In genomic region chr20:49405062-49405683, GRCh38 we compare ENCODE assay signal across 28 cellular contexts.
DNase-seq lines count a peak whose midpoint lies in the region; ATAC-seq and TF ChIP-seq lines count a peak whose summit lies in the region.
"Had no signal": no experiment of that assay in that cellular context is flagged by ENCODE, and none has a peak within 500 bp of the region (broad histone marks: within the 10 kb centered on the region; RNA-seq: fewer than 3 reads in every experiment).

No MANE protein-coding gene starts in this region.

- peaks cover 6% of the 10 kb centered on the region for H3K27me3 ChIP-seq in osteoblast (ENCODE audit: insufficient read depth, low read length)
- H3K27me3 ChIP-seq: right lobe of liver, suprapubic skin had no signal

- H3K27ac ChIP-seq in osteoblast (ENCODE audit: low read depth, low read length): no peak overlapping the region
- H3K27ac ChIP-seq: esophagus squamous epithelium, HL-60, right lobe of liver, suprapubic skin had no signal

- no peaks in the 10 kb centered on the region for H3K36me3 ChIP-seq in osteoblast (ENCODE audit: insufficient read depth, low read length)
- H3K36me3 ChIP-seq: esophagus squamous epithelium, right lobe of liver, suprapubic skin had no signal

- H2AFZ ChIP-seq in osteoblast (ENCODE audit: low read length): no peak overlapping the region
- H2AFZ ChIP-seq: GM23338 had no signal

- no peaks in the 10 kb centered on the region for H3K9me3 ChIP-seq in osteoblast (ENCODE audit: low read depth, low read length)
- H3K9me3 ChIP-seq: right lobe of liver, suprapubic skin had no signal

- H3K79me2 ChIP-seq in osteoblast (ENCODE audit: insufficient read depth, low read length): no peaks in the 10 kb centered on the region

- no peak overlapping the region for H3K4me2 ChIP-seq in osteoblast (ENCODE audit: insufficient read depth, low read length)
- H3K4me2 ChIP-seq: GM23338 had no signal

- no peak for TF ChIP-seq CTCF in osteoblast (IDR thresholded peaks at IDR 0.05; ENCODE audit: extremely low read depth, low read depth, low read length)

- no peak overlapping the region for H3K4me3 ChIP-seq in osteoblast (ENCODE audit: insufficient read depth, low read length)
- H3K4me3 ChIP-seq: esophagus squamous epithelium, GM23338, right lobe of liver, suprapubic skin had no signal

- DNase-seq in NCI-H2029 (lab: John Stamatoyannopoulos, UW) (peak; percentile 26), NCI-H2029 treated with DMSO at 0.1 percent for 48 hours (lab: John Stamatoyannopoulos, UW) (no peak), NCI-H748 (lab: John Stamatoyannopoulos, UW; ENCODE audit: unreplicated experiment) (peak; percentile 80), cerebellar cortex (ENCODE audit: low spot score) (peak; percentile 78), osteoblast (ENCODE audit: insufficient read length, low spot score, missing footprints) (no peak), SIG-M5 (lab: John Stamatoyannopoulos, UW) (no peak), NCI-H1048 (lab: John Stamatoyannopoulos, UW) (no peak)
- DNase-seq: 8988T; activated CD4-positive, CD25-positive, alpha-beta regulatory T cell treated with anti-CD3 and anti-CD28 coated beads, Interleukin-2, amount 50 U/mL, for 72 hours; activated T-cell treated with anti-CD3 and anti-CD28 coated beads for 4 hours; aorta; esophagus squamous epithelium; foreskin melanocyte; left cardiac atrium; mammary epithelial cell; NCI-H2107; NCI-H524 treated with DMSO at 0.1 percent for 48 hours; right lobe of liver; stimulated activated CD4-positive, alpha-beta T cell treated with anti-CD3 and anti-CD28 coated beads, Interleukin-12 subunit alpha, Interleukin-12 subunit beta, amount 100 ng/mL, for 4 hours; stimulated activated CD4-positive, alpha-beta T cell treated with anti-CD3 and anti-CD28 coated beads, Interleukin-4, amount 100 ng/mL, for 24 hours; T-helper 17 cell had no signal

- no peaks in the 10 kb centered on the region for H4K20me1 ChIP-seq in osteoblast (ENCODE audit: insufficient read depth, low read length)

- peaks cover 7% of the 10 kb centered on the region for H3K4me1 ChIP-seq in osteoblast (ENCODE audit: insufficient read depth, low read length)
- H3K4me1 ChIP-seq: right lobe of liver had no signal

- no peak for ATAC-seq in HG02840 (IDR thresholded peaks at IDR 0.05; ENCODE audit: low FRiP score, unreplicated experiment)
- ATAC-seq: GM23338; HepG2; left cardiac atrium; right lobe of liver; SK-N-SH treated with all-trans-retinoic acid at 6 μM for 48 hours; stimulated activated memory B cell treated with anti-CD40 and anti-IgM and Interleukin-4, amounts not matched to agents 10 μg/mL and 1 μg/mL and 100 μg/mL, for 72 hours; T-helper 17 cell had no signal

Comparison
In these comparisons a context has a peak if more than half of its experiments do, and no peak if none do; other contexts are left out.
1. DNase-seq: peak in NCI-H2029 (single experiment), NCI-H748 (single experiment) and cerebellar cortex (single experiment); none in NCI-H2029 treated with DMSO at 0.1 percent for 48 hours (single experiment), osteoblast (single experiment), SIG-M5 (single experiment) and NCI-H1048 (single experiment).